Comparison of ENCODE assay signal across 14 cellular contexts in the genomic region with DNA sequence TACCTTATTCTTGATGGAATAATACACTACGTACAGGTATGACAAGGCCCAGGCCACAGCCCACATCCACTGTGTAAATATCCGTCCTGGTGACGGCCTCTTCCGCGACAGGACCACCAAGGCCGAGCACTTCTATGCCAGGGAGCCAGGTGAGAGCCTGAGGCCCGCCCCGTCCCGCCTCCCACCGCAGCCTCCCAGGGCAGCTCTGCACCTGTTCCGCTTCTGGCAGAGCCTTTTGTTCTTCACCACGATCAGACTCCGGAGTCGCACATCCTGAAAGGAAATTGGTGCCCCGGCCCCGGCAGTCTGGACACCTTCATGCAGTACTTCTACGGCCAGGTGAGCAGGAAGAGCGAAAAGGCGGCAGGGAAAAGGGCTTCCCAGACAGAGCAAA. TPM values are rescaled to one million over a fixed set of nuclear protein-coding genes. Genes with fewer than 3 reads are reported as not detected.
DNase-seq lines count a peak whose midpoint lies in the region; ATAC-seq and TF ChIP-seq lines count a peak whose summit lies in the region.
"Had no signal": no experiment of that assay in that cellular context is flagged by ENCODE, and none has a peak within 500 bp of the region (broad histone marks: within the 10 kb centered on the region; RNA-seq: fewer than 3 reads in every experiment).

No MANE protein-coding gene starts in this region.

- H3K4me1 ChIP-seq in left ventricle myocardium inferior: peaks cover 19% of the 10 kb centered on the region

- intact Hi-C loops in activated CD4-positive, alpha-beta T cell treated with anti-CD3 and anti-CD28 coated beads for 36 hours (cut with DNase I, micrococcal nuclease): loop anchor here in 1 of 2 experiments (5.0 kb wide), 1 partner anchor 367 kb away; the partner anchor contains the start of gene PRR36
- intact Hi-C loops in left ventricle myocardium inferior (cut with micrococcal nuclease): no loop called here

- H3K27me3 ChIP-seq in left ventricle myocardium inferior (ENCODE audit: low read depth): peaks cover 60% of the 10 kb centered on the region
- H3K27me3 ChIP-seq: thyroid gland had no signal

- H3K4me1 Mint-ChIP-seq in activated CD4-positive, alpha-beta T cell treated with anti-CD3 and anti-CD28 coated beads for 36 hours: peaks cover 13% of the 10 kb centered on the region
- H3K4me1 Mint-ChIP-seq in brain: peaks cover 20% of the 10 kb centered on the region
- peaks cover 11% of the 10 kb centered on the region for H3K4me1 Mint-ChIP-seq in stimulated activated effector memory CD8-positive, alpha-beta T cell treated with anti-CD3 and anti-CD28 coated beads, Interleukin-12 subunit alpha, Interleukin-12 subunit beta, amount 100 ng/mL, for 72 hours

- H3K9me3 Mint-ChIP-seq in activated CD4-positive, alpha-beta T cell treated with anti-CD3 and anti-CD28 coated beads for 36 hours (ENCODE audit: low read depth): no peaks in the 10 kb centered on the region
- H3K9me3 Mint-ChIP-seq in brain: peaks cover 0 to 6% (median 4%) of the 10 kb centered on the region in 5 experiments
- no peaks in the 10 kb centered on the region for H3K9me3 Mint-ChIP-seq in stimulated activated effector memory CD8-positive, alpha-beta T cell treated with anti-CD3 and anti-CD28 coated beads, Interleukin-12 subunit alpha, Interleukin-12 subunit beta, amount 100 ng/mL, for 72 hours

- H3K36me3 Mint-ChIP-seq in activated CD4-positive, alpha-beta T cell treated with anti-CD3 and anti-CD28 coated beads for 36 hours (ENCODE audit: low read depth): no peaks in the 10 kb centered on the region
- no peaks in the 10 kb centered on the region for H3K36me3 Mint-ChIP-seq in brain
- no peaks in the 10 kb centered on the region for H3K36me3 Mint-ChIP-seq in stimulated activated effector memory CD8-positive, alpha-beta T cell treated with anti-CD3 and anti-CD28 coated beads, Interleukin-12 subunit alpha, Interleukin-12 subunit beta, amount 100 ng/mL, for 72 hours

- H3K27me3 Mint-ChIP-seq in activated CD4-positive, alpha-beta T cell treated with anti-CD3 and anti-CD28 coated beads for 36 hours: peaks cover 31% of the 10 kb centered on the region
- peaks cover 14% of the 10 kb centered on the region for H3K27me3 Mint-ChIP-seq in brain

- H3K4me3 Mint-ChIP-seq in activated CD4-positive, alpha-beta T cell treated with anti-CD3 and anti-CD28 coated beads for 36 hours: peak overlapping the region; percentile 32
- H3K4me3 Mint-ChIP-seq in brain: peak overlapping the region in 3 of 5 experiments; percentile 20 to 62 (median 62)
- peak overlapping the region; percentile 50 for H3K4me3 Mint-ChIP-seq in stimulated activated effector memory CD8-positive, alpha-beta T cell treated with anti-CD3 and anti-CD28 coated beads, Interleukin-12 subunit alpha, Interleukin-12 subunit beta, amount 100 ng/mL, for 72 hours

- no peaks in the 10 kb centered on the region for H3K9me3 ChIP-seq in left ventricle myocardium inferior (replicated peaks)
- H3K9me3 ChIP-seq: thyroid gland had no signal

- no peaks in the 10 kb centered on the region for H3K36me3 ChIP-seq in left ventricle myocardium inferior
- H3K36me3 ChIP-seq: thyroid gland had no signal

- DNase-seq in activated CD4-positive, alpha-beta T cell treated with anti-CD3 and anti-CD28 coated beads for 36 hours: no peak
- no peak for DNase-seq in activated CD4-positive, alpha-beta T cell treated with anti-CD3 and anti-CD28 coated beads, Interleukin-2, amount 50 U/mL, for 4 hours
- peak; percentile 32 for DNase-seq in NCI-H2196 treated with DMSO at 0.1 percent for 48 hours (lab: John Stamatoyannopoulos, UW; ENCODE audit: unreplicated experiment)
- DNase-seq in stimulated activated effector memory CD8-positive, alpha-beta T cell treated with anti-CD3 and anti-CD28 coated beads, Interleukin-12 subunit alpha, Interleukin-12 subunit beta, amount 100 ng/mL, for 72 hours (ENCODE audit: low spot score in 2 of 2): no peak
- DNase-seq in cerebellar cortex (ENCODE audit: low spot score): no peak
- DNase-seq in 8988T: no peak
- DNase-seq in left ventricle myocardium inferior: no peak
- DNase-seq: aorta, GDM1, midbrain, T1000, thyroid gland had no signal

- no peak for ATAC-seq in activated CD4-positive, alpha-beta T cell treated with anti-CD3 and anti-CD28 coated beads for 36 hours
- ATAC-seq in stimulated activated effector memory CD8-positive, alpha-beta T cell treated with anti-CD3 and anti-CD28 coated beads, Interleukin-12 subunit alpha, Interleukin-12 subunit beta, amount 100 ng/mL, for 72 hours: no peak
- ATAC-seq: Panc1 had no signal

- CTCF ChIA-PET in activated CD4-positive, alpha-beta T cell treated with anti-CD3 and anti-CD28 coated beads for 36 hours (lab: Charles Lee): interaction anchor here (0.8 kb wide), 1 partner anchor 370 kb away, joined by 3 read pairs; no protein-coding TSS in a partner anchor

- TF ChIP-seq CTCF in brain (conservative IDR thresholded peaks at IDR 0.05): no peak
- TF ChIP-seq CTCF in left ventricle myocardium inferior (IDR thresholded peaks at IDR 0.05; ENCODE audit: borderline replicate concordance): no peak

- H3K27ac ChIP-seq in left ventricle myocardium inferior (replicated peaks): no peak overlapping the region
- H3K27ac ChIP-seq: thyroid gland had no signal

- H3K4me3 ChIP-seq in left ventricle myocardium inferior: no peak overlapping the region
- H3K4me3 ChIP-seq: thyroid gland had no signal

- no peak overlapping the region for H3K27ac Mint-ChIP-seq in activated CD4-positive, alpha-beta T cell treated with anti-CD3 and anti-CD28 coated beads for 36 hours
- no peak overlapping the region for H3K27ac Mint-ChIP-seq in brain
- H3K27ac Mint-ChIP-seq in stimulated activated effector memory CD8-positive, alpha-beta T cell treated with anti-CD3 and anti-CD28 coated beads, Interleukin-12 subunit alpha, Interleukin-12 subunit beta, amount 100 ng/mL, for 72 hours: no peak overlapping the region

- POLR2A ChIA-PET in activated CD4-positive, alpha-beta T cell treated with anti-CD3 and anti-CD28 coated beads for 36 hours (lab: Charles Lee): interaction anchor here (0.7 kb wide), 1 partner anchor 16 kb away, joined by 3 read pairs; no protein-coding TSS in a partner anchor

RNA-seq across cellular contexts. Expression of gene ZNF358, which starts 10.6 kb away (rescaled TPM):
- total RNA-seq in activated CD4-positive, alpha-beta T cell treated with anti-CD3 and anti-CD28 coated beads for 36 hours: 1 to 10 TPM; 5.1 to 8.5 TPM
- 254 TPM for polyA plus RNA-seq in brain (ENCODE audit: insufficient read depth, low read depth, low replicate concordance)
- total RNA-seq in left ventricle myocardium inferior: 88.5 TPM

RNA-seq across cellular contexts. Expression of gene PEX11G, which starts 16.4 kb away (rescaled TPM):
- 1 to 10 TPM in 1 of 2 experiments, under 1 TPM in 1; 0.51 to 1.1 TPM for total RNA-seq in activated CD4-positive, alpha-beta T cell treated with anti-CD3 and anti-CD28 coated beads for 36 hours
- polyA plus RNA-seq in brain (ENCODE audit: insufficient read depth, low read depth, low replicate concordance): 8.9 TPM
- 1.2 TPM for total RNA-seq in left ventricle myocardium inferior

RNA-seq across cellular contexts. Expression of gene MCOLN1, which starts 17.1 kb away (rescaled TPM):
- total RNA-seq in activated CD4-positive, alpha-beta T cell treated with anti-CD3 and anti-CD28 coated beads for 36 hours: 1 to 10 TPM; 6.7 to 7.7 TPM
- polyA plus RNA-seq in brain (ENCODE audit: insufficient read depth, low read depth, low replicate concordance): 39.2 TPM
- total RNA-seq in left ventricle myocardium inferior: 16.8 TPM

RNA-seq across cellular contexts. Expression of gene PNPLA6, which starts 30.2 kb away (rescaled TPM):
- total RNA-seq in activated CD4-positive, alpha-beta T cell treated with anti-CD3 and anti-CD28 coated beads for 36 hours: 100 to 1,000 TPM in 1 of 2 experiments, 10 to 100 TPM in 1; 82.2 to 108 TPM
- 104 TPM for polyA plus RNA-seq in brain (ENCODE audit: insufficient read depth, low read depth, low replicate concordance)
- total RNA-seq in left ventricle myocardium inferior: 52.7 TPM
